In the genomic region with DNA sequence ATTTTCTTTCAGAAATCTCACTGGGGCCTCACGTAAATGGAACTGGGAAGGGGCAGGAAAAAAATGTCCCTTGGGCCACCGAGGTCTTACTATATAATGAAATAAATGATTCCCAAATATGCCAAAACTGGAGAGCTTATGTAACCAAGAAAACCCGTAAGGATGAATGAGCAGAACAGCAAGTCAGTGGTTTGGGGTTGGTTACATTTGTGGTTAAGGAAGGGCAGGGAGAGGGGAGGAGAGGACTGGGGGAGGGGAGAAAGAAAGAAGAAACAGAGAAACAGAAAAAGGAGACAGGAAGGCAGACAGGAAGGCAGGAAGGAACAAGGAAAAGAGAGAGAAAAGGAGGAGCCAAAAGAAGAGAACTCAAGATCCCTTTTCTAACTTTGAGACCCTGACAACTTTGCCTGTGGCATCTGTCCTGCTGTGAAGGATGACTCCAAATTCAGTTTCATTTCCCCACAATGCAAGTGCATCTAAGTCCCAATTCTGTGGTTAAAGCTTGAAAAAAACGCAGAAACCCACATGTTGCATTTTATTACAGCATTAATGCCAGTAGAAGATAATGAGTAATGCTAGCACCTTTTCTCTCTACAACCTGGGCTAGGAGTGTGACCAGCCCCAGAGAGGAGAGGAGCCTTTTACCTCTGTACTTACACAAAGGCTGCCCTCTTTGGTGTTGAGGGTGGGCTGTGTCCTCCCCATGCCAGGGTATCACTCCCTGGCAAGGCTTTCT, we compare ENCODE assay signal across 11 cellular contexts. TPM values are rescaled to one million over a fixed set of nuclear protein-coding genes. Genes with fewer than 3 reads are reported as not detected.
DNase-seq lines count a peak whose midpoint lies in the region; ATAC-seq and TF ChIP-seq lines count a peak whose summit lies in the region.
"Had no signal": no experiment of that assay in that cellular context is flagged by ENCODE, and none has a peak within 500 bp of the region (broad histone marks: within the 10 kb centered on the region; RNA-seq: fewer than 3 reads in every experiment).

No MANE protein-coding gene starts in this region.

- DNase-seq in ELR (ENCODE audit: low read depth), result peak; percentile 30
- DNase-seq in MV-4-11 (lab: John Stamatoyannopoulos, UW), result peak; percentile 96
- DNase-seq in activated naive CD8-positive, alpha-beta T cell treated with anti-CD3 and anti-CD28 coated beads for 36 hours, result no peak
- peak; percentile 63 for DNase-seq in myocyte (ENCODE audit: low read depth)
- DNase-seq in left lobe of liver (ENCODE audit: low spot score), result no peak
- DNase-seq in BE2C, result no peak
- DNase-seq in activated T-helper 2 cell treated with anti-CD3 and anti-CD28 coated beads, Interferon-gamma antibody, Interleukin-2, Interleukin-4, amounts not matched to agents 10 μg/mL and 5 μg/mL and 100 μg/mL, durations not matched to agents 14 hours and 24 hours and 36 hours (ENCODE audit: low spot score), result no peak
- DNase-seq in activated CD8-positive, alpha-beta memory T cell treated with anti-CD3 and anti-CD28 coated beads, Interleukin-2, amount 50 U/mL, for 4 hours, result no peak
- DNase-seq: EL had no signal

- H3K27me3 Mint-ChIP-seq in activated naive CD8-positive, alpha-beta T cell treated with anti-CD3 and anti-CD28 coated beads for 36 hours, result peaks cover 14% of the 10 kb centered on the region
- H3K27me3 Mint-ChIP-seq in activated T-helper 2 cell treated with anti-CD3 and anti-CD28 coated beads, Interferon-gamma antibody, Interleukin-2, Interleukin-4, amounts not matched to agents 10 μg/mL and 5 μg/mL and 100 μg/mL, durations not matched to agents 14 hours and 24 hours and 36 hours (ENCODE audit: low read depth), result peaks cover 22% of the 10 kb centered on the region

- no peaks in the 10 kb centered on the region for H3K36me3 Mint-ChIP-seq in activated naive CD8-positive, alpha-beta T cell treated with anti-CD3 and anti-CD28 coated beads for 36 hours
- H3K36me3 Mint-ChIP-seq in activated T-helper 2 cell treated with anti-CD3 and anti-CD28 coated beads, Interferon-gamma antibody, Interleukin-2, Interleukin-4, amounts not matched to agents 10 μg/mL and 5 μg/mL and 100 μg/mL, durations not matched to agents 14 hours and 24 hours and 36 hours (ENCODE audit: low read depth), result no peaks in the 10 kb centered on the region

- H3K4me3 ChIP-seq in BE2C (ENCODE audit: low read depth, low read length), result no peak overlapping the region
- H3K4me3 ChIP-seq: prostate gland had no signal

- H3K36me3 ChIP-seq in BE2C, result no peaks in the 10 kb centered on the region
- H3K36me3 ChIP-seq: prostate gland had no signal

- H3K9me3 ChIP-seq in BE2C, result no peaks in the 10 kb centered on the region
- H3K9me3 ChIP-seq: prostate gland had no signal

- no peak for ATAC-seq in left lobe of liver

- no peaks in the 10 kb centered on the region for H3K9me3 Mint-ChIP-seq in activated naive CD8-positive, alpha-beta T cell treated with anti-CD3 and anti-CD28 coated beads for 36 hours
- no peaks in the 10 kb centered on the region for H3K9me3 Mint-ChIP-seq in activated T-helper 2 cell treated with anti-CD3 and anti-CD28 coated beads, Interferon-gamma antibody, Interleukin-2, Interleukin-4, amounts not matched to agents 10 μg/mL and 5 μg/mL and 100 μg/mL, durations not matched to agents 14 hours and 24 hours and 36 hours
- H3K9me3 Mint-ChIP-seq: endodermal cell had no signal

- peaks cover 22% of the 10 kb centered on the region for H3K4me1 Mint-ChIP-seq in activated naive CD8-positive, alpha-beta T cell treated with anti-CD3 and anti-CD28 coated beads for 36 hours
- peaks cover 26% of the 10 kb centered on the region for H3K4me1 Mint-ChIP-seq in activated T-helper 2 cell treated with anti-CD3 and anti-CD28 coated beads, Interferon-gamma antibody, Interleukin-2, Interleukin-4, amounts not matched to agents 10 μg/mL and 5 μg/mL and 100 μg/mL, durations not matched to agents 14 hours and 24 hours and 36 hours (ENCODE audit: low read depth)

- H3K4me3 Mint-ChIP-seq in activated naive CD8-positive, alpha-beta T cell treated with anti-CD3 and anti-CD28 coated beads for 36 hours, result no peak overlapping the region
- H3K4me3 Mint-ChIP-seq in activated T-helper 2 cell treated with anti-CD3 and anti-CD28 coated beads, Interferon-gamma antibody, Interleukin-2, Interleukin-4, amounts not matched to agents 10 μg/mL and 5 μg/mL and 100 μg/mL, durations not matched to agents 14 hours and 24 hours and 36 hours (ENCODE audit: low read depth), result no peak overlapping the region

- H3K4me1 ChIP-seq in BE2C, result 0 out of 2 replicates have a peak, but pooled peaks cover 3% of the 10 kb centered on the region
- H3K4me1 ChIP-seq: prostate gland had no signal

- no peaks in the 10 kb centered on the region for H3K27me3 ChIP-seq in BE2C

- peak overlapping the region; percentile 63 for H3K27ac Mint-ChIP-seq in activated naive CD8-positive, alpha-beta T cell treated with anti-CD3 and anti-CD28 coated beads for 36 hours
- H3K27ac Mint-ChIP-seq in activated T-helper 2 cell treated with anti-CD3 and anti-CD28 coated beads, Interferon-gamma antibody, Interleukin-2, Interleukin-4, amounts not matched to agents 10 μg/mL and 5 μg/mL and 100 μg/mL, durations not matched to agents 14 hours and 24 hours and 36 hours, result no peak overlapping the region
- H3K27ac Mint-ChIP-seq: endodermal cell had no signal

- intact Hi-C loops in activated T-helper 2 cell treated with anti-CD3 and anti-CD28 coated beads, Interferon-gamma antibody, Interleukin-2, Interleukin-4, amounts not matched to agents 10 μg/mL and 5 μg/mL and 100 μg/mL, durations not matched to agents 14 hours and 24 hours and 36 hours (cut with micrococcal nuclease), result loop anchor here (2.0 kb wide), 2 partner anchors 55 to 235 kb away; no protein-coding TSS in a partner anchor

- TF ChIP-seq CTCF in BE2C (IDR thresholded peaks at IDR 0.05; ENCODE audit: low read depth, low read length), result no peak

RNA-seq across cellular contexts. Expression of a gene that starts 10.8 kb away (rescaled TPM):
- 1 to 10 TPM; 3.4 to 3.5 TPM for total RNA-seq in activated naive CD8-positive, alpha-beta T cell treated with anti-CD3 and anti-CD28 coated beads for 36 hours
- 2.3 and 2.9 TPM in 2 replicates for total RNA-seq in myocyte
- 4.4 TPM for polyA plus RNA-seq in myocyte (2012)
- total RNA-seq in left lobe of liver, result 1.1 TPM
- polyA plus RNA-seq in BE2C (2012; ENCODE audit: insufficient read depth, insufficient read length, low read depth), result 2.5 TPM
- 1.9 and 2.7 TPM in 2 replicates for total RNA-seq in activated T-helper 2 cell treated with anti-CD3 and anti-CD28 coated beads, Interferon-gamma antibody, Interleukin-2, Interleukin-4, amounts not matched to agents 10 μg/mL and 5 μg/mL and 100 μg/mL, durations not matched to agents 14 hours and 24 hours and 36 hours

Comparison
In these comparisons a context has a peak if more than half of its experiments do, and no peak if none do; other contexts are left out.
1. DNase-seq: peak in ELR (single experiment), MV-4-11 (single experiment) and myocyte (single experiment); none in activated naive CD8-positive, alpha-beta T cell treated with anti-CD3 and anti-CD28 coated beads for 36 hours (single experiment), left lobe of liver (single experiment), BE2C (single experiment), activated T-helper 2 cell treated with anti-CD3 and anti-CD28 coated beads, Interferon-gamma antibody, Interleukin-2, Interleukin-4, amounts not matched to agents 10 μg/mL and 5 μg/mL and 100 μg/mL, durations not matched to agents 14 hours and 24 hours and 36 hours (single experiment) and activated CD8-positive, alpha-beta memory T cell treated with anti-CD3 and anti-CD28 coated beads, Interleukin-2, amount 50 U/mL, for 4 hours (single experiment).